Comparison of ENCODE assay signal across 10 cellular contexts in genomic region chr17:39605492-39606433, GRCh38. TPM values are rescaled to one million over a fixed set of nuclear protein-coding genes. Genes with fewer than 3 reads are reported as not detected.
DNase-seq lines count a peak whose midpoint lies in the region; ATAC-seq and TF ChIP-seq lines count a peak whose summit lies in the region.
"Had no signal": no experiment of that assay in that cellular context is flagged by ENCODE, and none has a peak within 500 bp of the region (broad histone marks: within the 10 kb centered on the region; RNA-seq: fewer than 3 reads in every experiment).

No MANE protein-coding gene starts in this region.

- H3K27me3 ChIP-seq in endodermal cell (ENCODE audit: control insufficient read depth, insufficient read depth, low read length, poor library complexity, severe bottlenecking) (peaks cover 100% of the 10 kb centered on the region), osteoblast (ENCODE audit: insufficient read depth, low read length) (peaks cover 91% of the 10 kb centered on the region)

- WGBS in endodermal cell (ENCODE audit: insufficient coverage in 1 of 2, insufficient read length in 1 of 2), 2 experiments: 1% methylated on average over 26 to 102 of the region's 102 CpGs

- no peak for TF ChIP-seq CTCF in endodermal cell (conservative IDR thresholded peaks at IDR 0.05)
- TF ChIP-seq CTCF in osteoblast (IDR thresholded peaks at IDR 0.05; ENCODE audit: extremely low read depth, low read depth, low read length): no peak

- H2AFZ ChIP-seq in osteoblast (ENCODE audit: low read length): no peak overlapping the region

- H3K36me3 ChIP-seq in endodermal cell (ENCODE audit: control insufficient read depth, insufficient read depth, low read length) (no peaks in the 10 kb centered on the region), osteoblast (ENCODE audit: insufficient read depth, low read length) (no peaks in the 10 kb centered on the region)

- H3K36me3 Mint-ChIP-seq in endodermal cell (ENCODE audit: low read depth): no peaks in the 10 kb centered on the region

- H3K27ac ChIP-seq in endodermal cell (ENCODE audit: low read depth, low read length): no peak overlapping the region
- H3K27ac ChIP-seq in osteoblast (ENCODE audit: low read depth, low read length): no peak overlapping the region
- H3K27ac ChIP-seq: skin epidermis, testis had no signal

- DNase-seq in ELR (ENCODE audit: low read depth): peak; percentile 28
- peak; percentile 43 for DNase-seq in NCI-H69 (lab: John Stamatoyannopoulos, UW)
- DNase-seq in endodermal cell: peak; percentile 88
- peak; percentile 79 for DNase-seq in osteoblast (ENCODE audit: insufficient read length, low spot score, missing footprints)
- DNase-seq in NCI-H510A treated with DMSO at 0.1 percent for 48 hours (lab: John Stamatoyannopoulos, UW): no peak
- DNase-seq: aorta, testis had no signal

- H3K9me3 Mint-ChIP-seq in endodermal cell: no peaks in the 10 kb centered on the region

- H3K9me3 ChIP-seq in endodermal cell (ENCODE audit: control insufficient read depth, low read length): no peaks in the 10 kb centered on the region
- H3K9me3 ChIP-seq in osteoblast (ENCODE audit: low read depth, low read length): no peaks in the 10 kb centered on the region
- H3K9me3 ChIP-seq: testis had no signal

- H3K27ac Mint-ChIP-seq in endodermal cell: no peak overlapping the region

- H3K79me2 ChIP-seq in osteoblast (ENCODE audit: insufficient read depth, low read length): no peaks in the 10 kb centered on the region

- peaks cover 5% of the 10 kb centered on the region for H3K4me1 Mint-ChIP-seq in endodermal cell

- H3K4me3 ChIP-seq in endodermal cell (ENCODE audit: low read length) (no peak overlapping the region), osteoblast (ENCODE audit: insufficient read depth, low read length) (no peak overlapping the region)

- ATAC-seq in HG02759 (IDR thresholded peaks at IDR 0.05; ENCODE audit: unreplicated experiment) (no peak), HG02588 (IDR thresholded peaks at IDR 0.05; ENCODE audit: unreplicated experiment) (no peak)

- peak overlapping the region; percentile 26 for H3K4me3 Mint-ChIP-seq in endodermal cell

- peaks cover 97% of the 10 kb centered on the region for H3K27me3 Mint-ChIP-seq in endodermal cell (ENCODE audit: insufficient read depth)

- no peaks in the 10 kb centered on the region for H4K20me1 ChIP-seq in osteoblast (ENCODE audit: insufficient read depth, low read length)

- H3K4me2 ChIP-seq in osteoblast (ENCODE audit: insufficient read depth, low read length): no peak overlapping the region

- H3K4me1 ChIP-seq in endodermal cell (ENCODE audit: control insufficient read depth, insufficient read depth, low read length) (no peaks in the 10 kb centered on the region), osteoblast (ENCODE audit: insufficient read depth, low read length) (no peaks in the 10 kb centered on the region)

- H3K9ac ChIP-seq in endodermal cell (ENCODE audit: extremely low read depth, low read length, poor library complexity, severe bottlenecking): no peak overlapping the region

RNA-seq across cellular contexts. Expression of gene NEUROD2, which starts 2.0 kb away (rescaled TPM):
- total RNA-seq in endodermal cell: not detected
- polyA plus RNA-seq in endodermal cell (2013, experiment 1 of 2): not detected
- polyA plus RNA-seq in endodermal cell (2013, experiment 2 of 2): not detected
- total RNA-seq in osteoblast: not detected in 2 replicates
- total RNA-seq: aorta had no signal
- polyA plus RNA-seq: aorta had no signal

RNA-seq across cellular contexts. Expression of gene PPP1R1B, which starts 21.0 kb away (rescaled TPM):
- 1 to 10 TPM; 1.0 to 2.1 TPM for total RNA-seq in endodermal cell
- polyA plus RNA-seq in endodermal cell (2013, experiment 1 of 2): 0.46 TPM
- polyA plus RNA-seq in endodermal cell (2013, experiment 2 of 2): not detected
- not detected in 2 replicates for total RNA-seq in osteoblast

RNA-seq across cellular contexts. Expression of gene STARD3, which starts 31.2 kb away (rescaled TPM):
- total RNA-seq in endodermal cell (10 to 100 TPM; 60.3 to 60.5 TPM), osteoblast (31.5 and 35.8 TPM in 2 replicates)
- 52.0 TPM for polyA plus RNA-seq in endodermal cell (2013, experiment 1 of 2)
- 54.0 TPM for polyA plus RNA-seq in endodermal cell (2013, experiment 2 of 2)

RNA-seq across cellular contexts. Expression of gene TCAP, which starts 59.4 kb away (rescaled TPM):
- total RNA-seq in endodermal cell: 1 to 10 TPM; 1.5 to 1.9 TPM
- 2.5 TPM for polyA plus RNA-seq in endodermal cell (2013, experiment 1 of 2)
- 2.1 TPM for polyA plus RNA-seq in endodermal cell (2013, experiment 2 of 2)
- 0.29 and 0.36 TPM in 2 replicates for total RNA-seq in osteoblast
